Comparison of ENCODE assay signal across 15 cellular contexts in genomic region chr7:8200717-8201116, GRCh38.
DNase-seq lines count a peak whose midpoint lies in the region; ATAC-seq and TF ChIP-seq lines count a peak whose summit lies in the region.
"Had no signal": no experiment of that assay in that cellular context is flagged by ENCODE, and none has a peak within 500 bp of the region (broad histone marks: within the 10 kb centered on the region; RNA-seq: fewer than 3 reads in every experiment).

No MANE protein-coding gene starts in this region.

- no peak overlapping the region for H3K4me3 Mint-ChIP-seq in T-helper 2 cell treated with Interferon-gamma antibody and Interleukin-4, amounts not matched to agents 5 μg/mL and 100 μg/mL, for 36 hours
- H3K4me3 Mint-ChIP-seq in natural killer cell treated with Interleukin-12 subunit alpha and Interleukin-12 subunit beta and Interleukin-15 and Interleukin-18, amount 100 ng/mL, for 72 hours, result peak overlapping the region; percentile 53
- no peak overlapping the region for H3K4me3 Mint-ChIP-seq in natural killer cell
- H3K4me3 Mint-ChIP-seq: CD14-positive monocyte; CD8-positive, alpha-beta T cell; H9 had no signal

- no peaks in the 10 kb centered on the region for H3K79me2 ChIP-seq in osteoblast (ENCODE audit: insufficient read depth, low read length)

- H2AFZ ChIP-seq in osteoblast (ENCODE audit: low read length), result peak overlapping the region; percentile 35

- H3K4me2 ChIP-seq in osteoblast (ENCODE audit: insufficient read depth, low read length), result peak overlapping the region; percentile 30

- H3K9me3 Mint-ChIP-seq in T-helper 2 cell treated with Interferon-gamma antibody and Interleukin-4, amounts not matched to agents 5 μg/mL and 100 μg/mL, for 36 hours, result peaks cover 6% of the 10 kb centered on the region
- H3K9me3 Mint-ChIP-seq in natural killer cell treated with Interleukin-12 subunit alpha and Interleukin-12 subunit beta and Interleukin-15 and Interleukin-18, amount 100 ng/mL, for 72 hours, result no peaks in the 10 kb centered on the region
- no peaks in the 10 kb centered on the region for H3K9me3 Mint-ChIP-seq in natural killer cell
- H3K9me3 Mint-ChIP-seq: CD14-positive monocyte; CD8-positive, alpha-beta T cell; H9 had no signal

- peak in 1 of 2 donors; percentile 17 for ATAC-seq in natural killer cell treated with Interleukin-12 subunit alpha and Interleukin-12 subunit beta and Interleukin-15 and Interleukin-18, amount 100 ng/mL, for 72 hours
- ATAC-seq in natural killer cell (no peak), GM19467 (IDR thresholded peaks at IDR 0.05; ENCODE audit: unreplicated experiment) (no peak)
- ATAC-seq: CD8-positive, alpha-beta T cell; HepG2 had no signal

- H3K36me3 ChIP-seq in osteoblast (ENCODE audit: insufficient read depth, low read length), result no peaks in the 10 kb centered on the region

- no peaks in the 10 kb centered on the region for H3K27me3 Mint-ChIP-seq in T-helper 2 cell treated with Interferon-gamma antibody and Interleukin-4, amounts not matched to agents 5 μg/mL and 100 μg/mL, for 36 hours (ENCODE audit: low read depth)
- H3K27me3 Mint-ChIP-seq in natural killer cell treated with Interleukin-12 subunit alpha and Interleukin-12 subunit beta and Interleukin-15 and Interleukin-18, amount 100 ng/mL, for 72 hours, result peaks cover 18 to 20% of the 10 kb centered on the region in 2 donors
- H3K27me3 Mint-ChIP-seq in natural killer cell (ENCODE audit: low read depth in 2 of 2), result peaks cover 32 to 41% of the 10 kb centered on the region in 2 donors

- TF ChIP-seq CTCF in natural killer cell (IDR thresholded peaks at IDR 0.05) (no peak), osteoblast (IDR thresholded peaks at IDR 0.05; ENCODE audit: extremely low read depth, low read depth, low read length) (no peak)

- H3K4me1 ChIP-seq in osteoblast (ENCODE audit: insufficient read depth, low read length), result peaks cover 19% of the 10 kb centered on the region

- no peaks in the 10 kb centered on the region for H4K20me1 ChIP-seq in osteoblast (ENCODE audit: insufficient read depth, low read length)

- H3K27me3 ChIP-seq in osteoblast (ENCODE audit: insufficient read depth, low read length), result no peaks in the 10 kb centered on the region

- peaks cover 67% of the 10 kb centered on the region for H3K4me1 Mint-ChIP-seq in T-helper 2 cell treated with Interferon-gamma antibody and Interleukin-4, amounts not matched to agents 5 μg/mL and 100 μg/mL, for 36 hours (ENCODE audit: low read depth)
- H3K4me1 Mint-ChIP-seq in natural killer cell treated with Interleukin-12 subunit alpha and Interleukin-12 subunit beta and Interleukin-15 and Interleukin-18, amount 100 ng/mL, for 72 hours (ENCODE audit: low read depth in 2 of 2), result peaks cover 29 to 54% of the 10 kb centered on the region in 2 donors
- H3K4me1 Mint-ChIP-seq in natural killer cell, result peaks cover 25 to 37% of the 10 kb centered on the region in 2 donors

- H3K27ac Mint-ChIP-seq in T-helper 2 cell treated with Interferon-gamma antibody and Interleukin-4, amounts not matched to agents 5 μg/mL and 100 μg/mL, for 36 hours, result peak overlapping the region; percentile 43
- H3K27ac Mint-ChIP-seq in natural killer cell treated with Interleukin-12 subunit alpha and Interleukin-12 subunit beta and Interleukin-15 and Interleukin-18, amount 100 ng/mL, for 72 hours, result peak overlapping the region in 1 of 2 donors; percentile 60
- no peak overlapping the region for H3K27ac Mint-ChIP-seq in natural killer cell
- H3K27ac Mint-ChIP-seq: CD14-positive monocyte; CD8-positive, alpha-beta T cell had no signal

- H3K4me3 ChIP-seq in osteoblast (ENCODE audit: insufficient read depth, low read length), result no peak overlapping the region

- H3K36me3 Mint-ChIP-seq in T-helper 2 cell treated with Interferon-gamma antibody and Interleukin-4, amounts not matched to agents 5 μg/mL and 100 μg/mL, for 36 hours (ENCODE audit: low read depth), result peaks cover 12% of the 10 kb centered on the region
- no peaks in the 10 kb centered on the region for H3K36me3 Mint-ChIP-seq in natural killer cell treated with Interleukin-12 subunit alpha and Interleukin-12 subunit beta and Interleukin-15 and Interleukin-18, amount 100 ng/mL, for 72 hours
- H3K36me3 Mint-ChIP-seq in natural killer cell, result no peaks in the 10 kb centered on the region
- H3K36me3 Mint-ChIP-seq: CD8-positive, alpha-beta T cell had no signal

- no peaks in the 10 kb centered on the region for H3K9me3 ChIP-seq in osteoblast (ENCODE audit: low read depth, low read length)

- intact Hi-C loops in natural killer cell (cut with micrococcal nuclease), result no loop called here

- DNase-seq in T-helper 2 cell treated with Interferon-gamma antibody and Interleukin-4, amounts not matched to agents 5 μg/mL and 100 μg/mL, for 36 hours (ENCODE audit: low spot score), result no peak
- DNase-seq in T-helper 2 cell (no peak), natural killer cell (no peak), osteoblast (ENCODE audit: insufficient read length, low spot score, missing footprints) (no peak)
- DNase-seq in natural killer cell treated with Interleukin-12 subunit alpha and Interleukin-12 subunit beta and Interleukin-15 and Interleukin-18, amount 100 ng/mL, for 72 hours (ENCODE audit: low spot score), result no peak
- no peak for DNase-seq in activated effector memory CD4-positive, alpha-beta T cell treated with Interleukin-2 at 50 U/mL for 16 hours
- DNase-seq in stimulated activated CD4-positive, alpha-beta T cell treated with anti-CD3 and anti-CD28 coated beads, Interleukin-4, amount 100 ng/mL, for 24 hours, result no peak
- DNase-seq: CD8-positive, alpha-beta T cell; COR-L47; GOT3; H9 had no signal

- peak overlapping the region; percentile 28 for H3K27ac ChIP-seq in osteoblast (ENCODE audit: low read depth, low read length)
- H3K27ac ChIP-seq: 22Rv1 had no signal
